8 cellular contexts compared by ENCODE assay signal in the genomic region with DNA sequence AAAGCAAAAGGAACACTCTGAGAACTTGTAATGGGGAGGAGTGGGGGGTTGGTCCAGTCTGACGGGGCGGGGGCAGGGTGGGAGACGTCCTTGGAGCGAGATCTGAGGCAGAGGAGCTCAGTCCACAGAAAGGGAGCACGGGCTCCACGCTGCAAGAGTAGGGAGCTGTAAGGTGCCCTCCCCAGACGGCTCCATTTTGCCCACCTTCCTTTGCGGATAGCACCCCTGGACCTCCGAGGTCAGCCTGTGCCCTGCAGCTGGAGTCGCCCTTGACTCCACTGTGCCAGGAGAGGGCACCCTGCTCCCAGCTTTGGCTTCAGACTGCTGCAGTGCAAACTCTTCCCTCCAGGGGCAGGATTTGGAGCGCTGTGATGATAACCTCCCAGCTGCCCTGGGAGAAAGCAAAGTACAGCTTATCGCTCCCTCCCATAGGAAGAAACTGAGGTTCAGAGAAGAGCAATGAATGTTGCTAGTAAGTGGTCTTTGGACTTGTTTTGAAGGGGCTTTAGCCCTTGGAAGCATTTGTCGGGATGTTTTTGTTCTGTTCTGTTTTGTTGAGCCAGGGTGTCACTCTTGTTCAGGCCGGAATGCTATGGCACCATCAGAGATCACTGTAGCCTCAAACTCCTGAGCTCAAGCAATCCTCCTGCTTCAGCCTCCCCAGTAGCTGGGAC. TPM values are rescaled to one million over a fixed set of nuclear protein-coding genes. Genes with fewer than 3 reads are reported as not detected.
DNase-seq lines count a peak whose midpoint lies in the region; ATAC-seq, FAIRE-seq and TF ChIP-seq lines count a peak whose summit lies in the region.

No MANE protein-coding gene starts in this region.

- H2AFZ ChIP-seq in keratinocyte (ENCODE audit: control insufficient read depth, low read length), result peak overlapping the region; percentile 79

- peak; percentile 55 for DNase-seq in 8988T
- peak; percentile 86 for DNase-seq in NCI-H345 treated with DMSO at 0.1 percent for 48 hours (lab: John Stamatoyannopoulos, UW; ENCODE audit: unreplicated experiment)
- DNase-seq in activated CD4-positive, CD25-positive, alpha-beta regulatory T cell treated with anti-CD3 and anti-CD28 coated beads, Interleukin-2, amount 50 U/mL, for 16 hours (ENCODE audit: low read depth, low spot score), result peak; percentile 79
- peak in 60 of 61 donors; percentile 32 to 93 (median 80) for DNase-seq in caudate nucleus (lab: John Stamatoyannopoulos, UW)
- DNase-seq in keratinocyte (ENCODE audit: low read depth, low spot score), result no peak
- DNase-seq in stimulated activated CD4-positive, alpha-beta T cell treated with anti-CD3 and anti-CD28 coated beads, Interleukin-1b, Interleukin-23, amount 100 ng/mL, for 1 hour (ENCODE audit: low read depth in 2 of 2), result peak; percentile 67 to 79

- FAIRE-seq in keratinocyte (lab: Jason Lieb, UNC), result peak; percentile 91

- H3K4me3 ChIP-seq in keratinocyte (ENCODE audit: control insufficient read depth in 2 of 3, extremely low read depth in 1 of 3, insufficient read depth in 2 of 3, low read depth in 1 of 3, low read length in 3 of 3), result peak overlapping the region in 1 of 3 experiments; percentile 62

- no peaks in the 10 kb centered on the region for H4K20me1 ChIP-seq in keratinocyte (ENCODE audit: control insufficient read depth, extremely low read depth, insufficient read depth, low read length)

- dilution Hi-C loops in keratinocyte (cut with MboI; ENCODE audit: extremely low pct_ligation_motif_present, low sequenced_read_pairs), result no loop called here

- H3K9me3 ChIP-seq in keratinocyte (ENCODE audit: control insufficient read depth, low read depth, low read length), result peaks cover 2% of the 10 kb centered on the region

- no peaks in the 10 kb centered on the region for H3K79me2 ChIP-seq in keratinocyte (ENCODE audit: control insufficient read depth, insufficient read depth, low read length)

- H3K36me3 ChIP-seq in keratinocyte (ENCODE audit: control insufficient read depth in 2 of 2, extremely low read depth in 1 of 2, insufficient read depth in 2 of 2, low read length in 2 of 2), result no peaks in the 10 kb centered on the region

- H3K4me2 ChIP-seq in keratinocyte (ENCODE audit: control insufficient read depth, extremely low read depth, insufficient read depth, low read depth, low read length), result peak overlapping the region; percentile 75

- no peak overlapping the region for H3K9ac ChIP-seq in keratinocyte (ENCODE audit: control insufficient read depth, extremely low read depth, insufficient read depth, low read length)

- H3K27me3 ChIP-seq in keratinocyte (ENCODE audit: control insufficient read depth, extremely low read depth, insufficient read depth, low read length), result no peaks in the 10 kb centered on the region

- TF ChIP-seq CTCF in keratinocyte (optimal IDR thresholded peaks at IDR 0.05 in 1 of 3, IDR thresholded peaks at IDR 0.05 in 1 of 3, conservative IDR thresholded peaks at IDR 0.05 in 1 of 3; ENCODE audit: extremely low read depth in 1 of 3, insufficient read depth in 2 of 3, low read length in 3 of 3), result peak; percentile 100

- ATAC-seq in GM18511 (IDR thresholded peaks at IDR 0.05; ENCODE audit: unreplicated experiment) (peak; percentile 80), HG03159 (IDR thresholded peaks at IDR 0.05; ENCODE audit: unreplicated experiment) (peak; percentile 79)

- H3K27ac ChIP-seq in caudate nucleus (ENCODE audit: low read depth, low read length) (peak overlapping the region; percentile 48), keratinocyte (ENCODE audit: control insufficient read depth, insufficient read depth, low read length) (peak overlapping the region; percentile 5)

- H3K9me1 ChIP-seq in keratinocyte (ENCODE audit: control insufficient read depth, extremely low read depth, insufficient read depth, low read length), result no peaks in the 10 kb centered on the region

- peaks cover 46% of the 10 kb centered on the region for H3K4me1 ChIP-seq in keratinocyte (ENCODE audit: control insufficient read depth, extremely low read depth, insufficient read depth, low read length)

RNA-seq across cellular contexts. Expression of a gene that starts 9.5 kb away (rescaled TPM):
- polyA plus RNA-seq in keratinocyte, result 320 to 367 TPM (median 348 TPM) in 3 replicates
- polyA plus RNA-seq in keratinocyte (2011; ENCODE audit: low read depth), result 90.5 TPM
- polyA plus RNA-seq in keratinocyte (2011; cell fraction: cytosol; rRNA removed), result 297 and 432 TPM in 2 replicates
- polyA plus RNA-seq in keratinocyte (2011; cell fraction: nucleus; rRNA removed), result 222 and 232 TPM in 2 replicates
- 128 and 274 TPM in 2 replicates for polyA plus RNA-seq in keratinocyte (2012; ENCODE audit: low replicate concordance)
- 628 to 681 TPM (median 664 TPM) in 3 replicates for polyA minus RNA-seq in keratinocyte
- polyA minus RNA-seq in keratinocyte (2011; cell fraction: cytosol; rRNA and poly(A)+ RNA removed), result 518 TPM
- 182 and 188 TPM in 2 replicates for polyA minus RNA-seq in keratinocyte (2011; cell fraction: nucleus; rRNA and poly(A)+ RNA removed)

RNA-seq across cellular contexts. Expression of a gene that starts 50.4 kb away (rescaled TPM):
- 22.8 to 42.5 TPM (median 29.1 TPM) in 3 replicates for polyA plus RNA-seq in keratinocyte
- polyA plus RNA-seq in keratinocyte (2011; ENCODE audit: low read depth), result 66.5 TPM
- 20.0 and 34.3 TPM in 2 replicates for polyA plus RNA-seq in keratinocyte (2011; cell fraction: cytosol; rRNA removed)
- polyA plus RNA-seq in keratinocyte (2011; cell fraction: nucleus; rRNA removed), result 32.0 and 36.8 TPM in 2 replicates
- polyA plus RNA-seq in keratinocyte (2012; ENCODE audit: low replicate concordance), result 34.9 and 52.6 TPM in 2 replicates
- 35.9 to 86.8 TPM (median 52.7 TPM) in 3 replicates for polyA minus RNA-seq in keratinocyte
- 32.0 TPM for polyA minus RNA-seq in keratinocyte (2011; cell fraction: cytosol; rRNA and poly(A)+ RNA removed)
- 28.1 and 65.2 TPM in 2 replicates for polyA minus RNA-seq in keratinocyte (2011; cell fraction: nucleus; rRNA and poly(A)+ RNA removed)
